Comparison of ENCODE assay signal across 8 cellular contexts in genomic region chr2:231785413-231785812, GRCh38. TPM values are rescaled to one million over a fixed set of nuclear protein-coding genes. Genes with fewer than 3 reads are reported as not detected.
DNase-seq lines count a peak whose midpoint lies in the region; ATAC-seq and TF ChIP-seq lines count a peak whose summit lies in the region.

No MANE protein-coding gene starts in this region.

- CTCF ChIA-PET in activated naive CD4-positive, alpha-beta T cell treated with anti-CD3 and anti-CD28 coated beads for 36 hours (lab: Charles Lee), result interaction anchor here (0.7 to 2.7 kb wide), 4 partner anchors 10 to 110 kb away, joined by 3 to 11 read pairs (median 8); no protein-coding TSS in a partner anchor
- CTCF ChIA-PET in WTC11 (lab: Charles Lee) (interaction anchor here (1.4 to 3.4 kb wide), 8 partner anchors 10 to 110 kb away, joined by 3 to 37 read pairs (median 8); no protein-coding TSS in a partner anchor), A673 (lab: Charles Lee) (interaction anchor here (0.5 to 1.4 kb wide), 2 partner anchors 108 to 183 kb away, joined by 3 to 5 read pairs; no protein-coding TSS in a partner anchor)

- POLR2A ChIA-PET in WTC11 (lab: Charles Lee) (interaction anchor here (2.0 kb wide), 1 partner anchor 113 kb away, joined by 5 read pairs; no protein-coding TSS in a partner anchor), A673 (lab: Charles Lee; ENCODE audit: low non-redundant PET) (no interaction called here)

- DNase-seq in activated naive CD4-positive, alpha-beta T cell treated with anti-CD3 and anti-CD28 coated beads for 36 hours, result no peak
- DNase-seq in activated naive CD4-positive, alpha-beta T cell treated with anti-CD3 and anti-CD28 coated beads, Interleukin-2, amount 50 U/mL, for 72 hours (ENCODE audit: low spot score in 2 of 2), result no peak
- no peak for DNase-seq in WTC11 (ENCODE audit: low spot score)
- DNase-seq in AG08396 (ENCODE audit: low spot score), result no peak
- no peak for DNase-seq in A673 (ENCODE audit: low spot score)
- DNase-seq in NCI-H128 (lab: John Stamatoyannopoulos, UW; ENCODE audit: unreplicated experiment), result no peak

- no peaks in the 10 kb centered on the region for H3K27me3 Mint-ChIP-seq in activated naive CD4-positive, alpha-beta T cell treated with anti-CD3 and anti-CD28 coated beads for 36 hours (ENCODE audit: low read depth)
- no peaks in the 10 kb centered on the region for H3K27me3 Mint-ChIP-seq in WTC11 (ENCODE audit: low read depth)

- no peaks in the 10 kb centered on the region for H3K9me3 Mint-ChIP-seq in activated naive CD4-positive, alpha-beta T cell treated with anti-CD3 and anti-CD28 coated beads for 36 hours
- H3K9me3 Mint-ChIP-seq in activated naive CD4-positive, alpha-beta T cell treated with anti-CD3 and anti-CD28 coated beads, Interleukin-2, amount 50 U/mL, for 72 hours, result no peaks in the 10 kb centered on the region
- H3K9me3 Mint-ChIP-seq in WTC11, result no peaks in the 10 kb centered on the region

- H3K36me3 Mint-ChIP-seq in activated naive CD4-positive, alpha-beta T cell treated with anti-CD3 and anti-CD28 coated beads for 36 hours (ENCODE audit: low read depth), result peaks cover 4% of the 10 kb centered on the region
- peaks cover 12 to 13% of the 10 kb centered on the region in 2 donors for H3K36me3 Mint-ChIP-seq in activated naive CD4-positive, alpha-beta T cell treated with anti-CD3 and anti-CD28 coated beads, Interleukin-2, amount 50 U/mL, for 72 hours
- peaks cover 11% of the 10 kb centered on the region for H3K36me3 Mint-ChIP-seq in WTC11

- H3K9ac ChIP-seq in iPS-18a (ENCODE audit: low read length) (peak overlapping the region; percentile 80), subcutaneous abdominal adipose tissue (ENCODE audit: low read length in 5 of 5) (no peak overlapping the region)

- H3K27me3 ChIP-seq in iPS-18a (ENCODE audit: control insufficient read depth, insufficient read depth, low read length) (no peaks in the 10 kb centered on the region), subcutaneous abdominal adipose tissue (ENCODE audit: control insufficient read depth in 5 of 5, insufficient read depth in 4 of 5, low read length in 5 of 5) (no peaks in the 10 kb centered on the region), A673 (replicated peaks; ENCODE audit: insufficient read depth, low read depth, low read length, poor library complexity) (no peaks in the 10 kb centered on the region)

- H3K9me3 ChIP-seq in iPS-18a (ENCODE audit: control insufficient read depth, low read depth, low read length) (no peaks in the 10 kb centered on the region), subcutaneous abdominal adipose tissue (ENCODE audit: control insufficient read depth in 5 of 5, low read length in 5 of 5) (no peaks in the 10 kb centered on the region), A673 (ENCODE audit: low read depth, low read length, poor library complexity, severe bottlenecking) (no peaks in the 10 kb centered on the region)

- no peak for ATAC-seq in activated naive CD4-positive, alpha-beta T cell treated with anti-CD3 and anti-CD28 coated beads, Interleukin-2, amount 50 U/mL, for 72 hours
- no peak for ATAC-seq in WTC11

- H3K4me3 ChIP-seq in iPS-18a (ENCODE audit: low read length), result peak overlapping the region; percentile 68
- peak overlapping the region in 3 of 5 donors; percentile 85 to 91 (median 89) for H3K4me3 ChIP-seq in subcutaneous abdominal adipose tissue (ENCODE audit: low read depth in 1 of 5, low read length in 5 of 5)
- H3K4me3 ChIP-seq in A673 (ENCODE audit: low read depth, low read length, poor library complexity, severe bottlenecking), result no peak overlapping the region

- intact Hi-C loops in activated naive CD4-positive, alpha-beta T cell treated with anti-CD3 and anti-CD28 coated beads for 36 hours (cut with micrococcal nuclease), result loop anchor here (10.0 kb wide), 1 partner anchor 909 kb away; the partner anchor contains the start of gene GIGYF2
- intact Hi-C loops in A673 (cut with micrococcal nuclease; ENCODE audit: unreplicated experiment), result loop anchor here (10.0 kb wide), 1 partner anchor 111 kb away; no protein-coding TSS in a partner anchor

- no TSS peak for BruUV-seq in A673 (replicated peaks; lab: Mats Ljungman, UMichigan)

- peak overlapping the region; percentile 86 for H3K4me3 Mint-ChIP-seq in activated naive CD4-positive, alpha-beta T cell treated with anti-CD3 and anti-CD28 coated beads for 36 hours
- H3K4me3 Mint-ChIP-seq in WTC11, result peak overlapping the region; percentile 95

- H3K27ac ChIP-seq in iPS-18a (ENCODE audit: low read length), result no peak overlapping the region
- H3K27ac ChIP-seq in subcutaneous abdominal adipose tissue (ENCODE audit: low read depth, low read length), result no peak overlapping the region
- no peak overlapping the region for H3K27ac ChIP-seq in A673 (ENCODE audit: low read depth, low read length, poor library complexity, severe bottlenecking)

- peak overlapping the region; percentile 84 for H3K27ac Mint-ChIP-seq in activated naive CD4-positive, alpha-beta T cell treated with anti-CD3 and anti-CD28 coated beads for 36 hours
- H3K27ac Mint-ChIP-seq in activated naive CD4-positive, alpha-beta T cell treated with anti-CD3 and anti-CD28 coated beads, Interleukin-2, amount 50 U/mL, for 72 hours, result peak overlapping the region in 1 of 2 donors; percentile 82
- H3K27ac Mint-ChIP-seq in WTC11, result peak overlapping the region; percentile 99

- H3K4me1 Mint-ChIP-seq in activated naive CD4-positive, alpha-beta T cell treated with anti-CD3 and anti-CD28 coated beads for 36 hours (ENCODE audit: low read depth), result peaks cover 64% of the 10 kb centered on the region
- H3K4me1 Mint-ChIP-seq in WTC11, result peaks cover 30% of the 10 kb centered on the region

- H3K36me3 ChIP-seq in iPS-18a (ENCODE audit: control insufficient read depth, low read depth, low read length), result peaks cover 4% of the 10 kb centered on the region
- peaks cover 7 to 16% (median 9%) of the 10 kb centered on the region in 5 donors for H3K36me3 ChIP-seq in subcutaneous abdominal adipose tissue (ENCODE audit: control insufficient read depth in 5 of 5, insufficient read depth in 5 of 5, low read length in 5 of 5)
- H3K36me3 ChIP-seq in A673 (ENCODE audit: insufficient read depth, low read length, poor library complexity, severe bottlenecking), result peaks cover 9% of the 10 kb centered on the region

- H3K4me1 ChIP-seq in iPS-18a (ENCODE audit: control insufficient read depth, low read depth, low read length), result peaks cover 16% of the 10 kb centered on the region
- peaks cover 4 to 51% (median 49%) of the 10 kb centered on the region in 5 donors for H3K4me1 ChIP-seq in subcutaneous abdominal adipose tissue (ENCODE audit: control insufficient read depth in 5 of 5, insufficient read depth in 5 of 5, low read length in 5 of 5)
- peaks cover 11% of the 10 kb centered on the region for H3K4me1 ChIP-seq in A673 (ENCODE audit: insufficient read depth, low read length, poor library complexity, severe bottlenecking)

- TF ChIP-seq CTCF in WTC11 (IDR thresholded peaks at IDR 0.05), result no peak
- no peak for TF ChIP-seq CTCF in A673 (conservative IDR thresholded peaks at IDR 0.05; ENCODE audit: low read depth, low read length)

TF ChIP-seq in WTC11, 78 proteins besides CTCF, POLR2A, EP300 and RAD21:
- TF ChIP-seq KAT7 (CRISPR knock-in tag; IDR thresholded peaks at IDR 0.05; ENCODE audit: borderline replicate concordance) (no peak), ATF3 (CRISPR knock-in tag; conservative IDR thresholded peaks at IDR 0.05) (no peak), ZBTB21 (CRISPR knock-in tag; IDR thresholded peaks at IDR 0.05; ENCODE audit: borderline replicate concordance) (no peak), SMAD3 (CRISPR knock-in tag; IDR thresholded peaks at IDR 0.05; ENCODE audit: borderline replicate concordance) (no peak), RELA (CRISPR knock-in tag; IDR thresholded peaks at IDR 0.05; ENCODE audit: borderline replicate concordance) (no peak), NFE2L1 (CRISPR knock-in tag; IDR thresholded peaks at IDR 0.05) (no peak), E2F4 (CRISPR knock-in tag; IDR thresholded peaks at IDR 0.05; ENCODE audit: borderline replicate concordance, low read depth) (no peak)

RNA-seq across cellular contexts. Expression of gene COPS7B, which starts 0.8 kb away (rescaled TPM):
- 10 to 100 TPM; 47.3 to 52.8 TPM for total RNA-seq in activated naive CD4-positive, alpha-beta T cell treated with anti-CD3 and anti-CD28 coated beads for 36 hours
- 10 to 100 TPM; 49.8 to 58.3 TPM for total RNA-seq in activated naive CD4-positive, alpha-beta T cell treated with anti-CD3 and anti-CD28 coated beads, Interleukin-2, amount 50 U/mL, for 72 hours
- total RNA-seq in WTC11 (2021), result 56.5 to 63.8 TPM (median 57.1 TPM) in 3 replicates
- 64.1 and 66.5 TPM in 2 replicates for total RNA-seq in A673 (2021)

RNA-seq across cellular contexts. Expression of gene PDE6D, which starts 4.3 kb away (rescaled TPM):
- total RNA-seq in activated naive CD4-positive, alpha-beta T cell treated with anti-CD3 and anti-CD28 coated beads for 36 hours, result 10 to 100 TPM; 25.6 to 27.1 TPM
- 10 to 100 TPM; 25.4 to 26.3 TPM for total RNA-seq in activated naive CD4-positive, alpha-beta T cell treated with anti-CD3 and anti-CD28 coated beads, Interleukin-2, amount 50 U/mL, for 72 hours
- total RNA-seq in WTC11 (2021), result 30.2 to 32.8 TPM (median 31.4 TPM) in 3 replicates
- total RNA-seq in A673 (2021), result 19.7 and 27.3 TPM in 2 replicates
